9 cellular contexts compared by ENCODE assay signal in genomic region chr5:55037046-55037771, GRCh38. TPM values are rescaled to one million over a fixed set of nuclear protein-coding genes. Genes with fewer than 3 reads are reported as not detected.
DNase-seq lines count a peak whose midpoint lies in the region; ATAC-seq and TF ChIP-seq lines count a peak whose summit lies in the region.
"Had no signal": no experiment of that assay in that cellular context is flagged by ENCODE, and none has a peak within 500 bp of the region (broad histone marks: within the 10 kb centered on the region; RNA-seq: fewer than 3 reads in every experiment).

No MANE protein-coding gene starts in this region.

- no peaks in the 10 kb centered on the region for H3K36me3 Mint-ChIP-seq in stimulated activated memory B cell treated with anti-CD40 and anti-IgM and Interleukin-4, amounts not matched to agents 10 μg/mL and 1 μg/mL and 100 μg/mL, for 72 hours

- peaks cover 3% of the 10 kb centered on the region; the same call in 1 of the 2 replicates for H3K4me1 ChIP-seq in iPS DF 6.9 (ENCODE audit: control insufficient read depth, insufficient read depth, low read length)

- ATAC-seq in HG03095 (IDR thresholded peaks at IDR 0.05; ENCODE audit: unreplicated experiment) (peak; percentile 57), omental fat pad (ENCODE audit: low FRiP score) (no peak), HG02588 (IDR thresholded peaks at IDR 0.05; ENCODE audit: unreplicated experiment) (no peak)
- peak; percentile 52 for ATAC-seq in stimulated activated memory B cell treated with anti-CD40 and anti-IgM and Interleukin-4, amounts not matched to agents 10 μg/mL and 1 μg/mL and 100 μg/mL, for 72 hours

- H3K9me3 Mint-ChIP-seq in stimulated activated memory B cell treated with anti-CD40 and anti-IgM and Interleukin-4, amounts not matched to agents 10 μg/mL and 1 μg/mL and 100 μg/mL, for 72 hours: no peaks in the 10 kb centered on the region

- H3K27me3 Mint-ChIP-seq in stimulated activated memory B cell treated with anti-CD40 and anti-IgM and Interleukin-4, amounts not matched to agents 10 μg/mL and 1 μg/mL and 100 μg/mL, for 72 hours: no peaks in the 10 kb centered on the region

- no peaks in the 10 kb centered on the region for H3K4me1 Mint-ChIP-seq in stimulated activated memory B cell treated with anti-CD40 and anti-IgM and Interleukin-4, amounts not matched to agents 10 μg/mL and 1 μg/mL and 100 μg/mL, for 72 hours

- H3K27ac Mint-ChIP-seq in stimulated activated memory B cell treated with anti-CD40 and anti-IgM and Interleukin-4, amounts not matched to agents 10 μg/mL and 1 μg/mL and 100 μg/mL, for 72 hours: no peak overlapping the region

- H3K36me3 ChIP-seq in iPS DF 6.9 (ENCODE audit: control insufficient read depth, insufficient read depth, low read length): no peaks in the 10 kb centered on the region

- no peak overlapping the region for H3K4me3 Mint-ChIP-seq in stimulated activated memory B cell treated with anti-CD40 and anti-IgM and Interleukin-4, amounts not matched to agents 10 μg/mL and 1 μg/mL and 100 μg/mL, for 72 hours

- TF ChIP-seq CTCF in omental fat pad (IDR thresholded peaks at IDR 0.05): no peak

- H3K27me3 ChIP-seq in iPS DF 6.9 (ENCODE audit: control insufficient read depth, insufficient read depth, low read length): no peaks in the 10 kb centered on the region

- whole genome bisulfite sequencing in iPS DF 6.9 (ENCODE audit: insufficient coverage, insufficient read length): no CpG with 5 or more reads among the region's 7 CpGs

- H3K4me3 ChIP-seq in iPS DF 6.9 (ENCODE audit: low read length): no peak overlapping the region
- H3K4me3 ChIP-seq: skin epidermis had no signal

- H3K27ac ChIP-seq in iPS DF 6.9 (ENCODE audit: low read length): no peak overlapping the region

- DNase-seq in activated CD8-positive, alpha-beta memory T cell treated with anti-CD3 and anti-CD28 coated beads, Interleukin-2, amount 50 U/mL, for 4 hours: peak; percentile 49
- peak; percentile 33 for DNase-seq in iPS DF 6.9 (ENCODE audit: low read depth, low spot score)
- DNase-seq in omental fat pad (ENCODE audit: low spot score): no peak
- DNase-seq in SIG-M5 treated with dmso at 0.1 percent for 504 hours (lab: John Stamatoyannopoulos, UW; ENCODE audit: unreplicated experiment): no peak
- DNase-seq in NCI-H2171 treated with DMSO at 0.1 percent for 48 hours (lab: John Stamatoyannopoulos, UW): no peak

- no peaks in the 10 kb centered on the region for H3K9me3 ChIP-seq in iPS DF 6.9 (ENCODE audit: control insufficient read depth, insufficient read depth, low read length)

RNA-seq across cellular contexts. Expression of gene GZMK, which starts 13.2 kb away (rescaled TPM):
- 1 to 10 TPM in 3 of 4 donors, not detected in 1; 2.7 to 4.4 (median 3.1) TPM for total RNA-seq in omental fat pad

RNA-seq across cellular contexts. Expression of gene ESM1, which starts 51.8 kb away (rescaled TPM):
- under 1 TPM in 1 of 4 donors, not detected in 3; 0.36 TPM for total RNA-seq in omental fat pad

Comparison
In these comparisons a context has a peak if more than half of its experiments do, and no peak if none do; other contexts are left out.
1. ATAC-seq: peak in HG03095 (single experiment) and stimulated activated memory B cell treated with anti-CD40 and anti-IgM and Interleukin-4, amounts not matched to agents 10 μg/mL and 1 μg/mL and 100 μg/mL, for 72 hours (single experiment); none in omental fat pad (single experiment) and HG02588 (single experiment).
2. DNase-seq: peak in activated CD8-positive, alpha-beta memory T cell treated with anti-CD3 and anti-CD28 coated beads, Interleukin-2, amount 50 U/mL, for 4 hours (single experiment) and iPS DF 6.9 (single experiment); none in omental fat pad (single experiment), SIG-M5 treated with dmso at 0.1 percent for 504 hours (single experiment) and NCI-H2171 treated with DMSO at 0.1 percent for 48 hours (single experiment).